8 cellular contexts compared by ENCODE assay signal in the genomic region with DNA sequence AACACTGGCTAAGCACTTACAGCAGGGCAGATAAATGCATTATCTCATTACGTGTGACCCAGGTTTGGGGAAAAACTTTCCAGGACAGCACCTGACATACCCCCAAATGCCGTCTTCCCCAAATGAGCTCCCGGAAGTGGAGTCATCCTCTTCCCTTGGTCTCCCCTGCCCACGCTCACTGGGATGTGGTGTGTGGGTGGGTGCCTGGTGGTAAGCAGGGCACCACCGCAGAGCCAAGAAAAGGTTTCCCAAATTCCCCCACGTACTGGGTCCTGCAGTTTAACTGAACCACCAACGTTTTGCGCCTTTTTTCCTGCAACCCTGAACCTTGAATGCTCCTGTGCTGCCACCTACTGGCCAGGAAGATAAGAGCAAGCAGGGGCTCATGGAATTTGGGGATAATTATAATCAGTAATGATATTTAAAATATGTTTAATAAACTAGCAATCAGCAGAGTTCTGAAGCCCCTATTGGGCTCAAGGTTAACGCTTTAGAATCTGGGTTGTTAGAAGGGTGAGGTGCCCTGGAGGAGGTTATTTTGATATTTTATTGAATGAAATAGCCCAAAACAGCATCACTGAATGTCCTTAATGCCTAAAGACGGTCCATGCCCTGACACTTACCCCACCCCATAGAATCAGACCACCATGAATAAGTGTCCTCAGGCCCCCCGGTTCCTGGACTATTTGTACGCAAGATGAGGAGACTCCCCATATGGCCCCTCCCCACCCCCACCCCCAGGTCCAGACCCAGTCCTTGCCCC. TPM values are rescaled to one million over a fixed set of nuclear protein-coding genes. Genes with fewer than 3 reads are reported as not detected.
DNase-seq lines count a peak whose midpoint lies in the region; ATAC-seq, FAIRE-seq and TF ChIP-seq lines count a peak whose summit lies in the region.

No MANE protein-coding gene starts in this region.

- H2BK120ac ChIP-seq in H1 (replicated peaks; ENCODE audit: low read depth, low read length), result no peak overlapping the region

- H3K79me1 ChIP-seq in H1 (ENCODE audit: low read depth, low read length), result no peaks in the 10 kb centered on the region

- TF ChIP-seq RAD21 in H1 (IDR thresholded peaks at IDR 0.05 in 1 of 2, conservative IDR thresholded peaks at IDR 0.05 in 1 of 2; ENCODE audit: low read depth in 2 of 2, low read length in 2 of 2), result peak; percentile 88 to 93

- 0 out of 2 replicates have a peak overlapping the region, but pooled peaks have one; percentile 25 for H3K18ac ChIP-seq in H1 (ENCODE audit: extremely low read depth, low read length)

- H3K4me3 ChIP-seq in H1 (ENCODE audit: extremely low read depth in 1 of 4, insufficient read depth in 2 of 4, low read depth in 3 of 4, low read length in 4 of 4), result no peak overlapping the region

- H3K4me1 ChIP-seq in H1 (replicated peaks in 1 of 4; ENCODE audit: control insufficient read depth in 3 of 4, insufficient read depth in 4 of 4, low read length in 3 of 4), result 0 out of 7 replicates have a peak, but pooled peaks cover 0 to 3% (median 0%) of the 10 kb centered on the region in 4 experiments

- POLR2A ChIA-PET in activated CD4-positive, alpha-beta memory T cell treated with anti-CD3 and anti-CD28 coated beads, Interleukin-2, amount 10 ng/mL, durations not matched to agents 7 days and 5 days (lab: Charles Lee), result no interaction called here
- POLR2A ChIA-PET in H1 (lab: Charles Lee; ENCODE audit: partially characterized antibody), result interaction anchor here (1.1 kb wide), 1 partner anchor 57 kb away, joined by 3 read pairs; no protein-coding TSS in a partner anchor

- TF ChIP-seq CTCF in GM20000 (IDR thresholded peaks at IDR 0.05; ENCODE audit: extremely low read depth, missing control alignments), result peak; percentile 95
- TF ChIP-seq CTCF in H1 (IDR thresholded peaks at IDR 0.05; ENCODE audit: control extremely low read depth in 1 of 3, insufficient read depth in 1 of 3, low read depth in 1 of 3, low read length in 3 of 3), result peak; percentile 49 to 91 (median 87)

- no peak overlapping the region for H3K23ac ChIP-seq in H1 (ENCODE audit: insufficient read length)

- H3K9me3 ChIP-seq in H1 (ENCODE audit: insufficient read depth in 2 of 2, low read depth in 1 of 2, low read length in 1 of 2), result no peaks in the 10 kb centered on the region

- no peak overlapping the region for H2AK5ac ChIP-seq in H1 (ENCODE audit: low read depth, low read length)

- peak; percentile 92 for FAIRE-seq in H1 (lab: Jason Lieb, UNC)

- H3K4ac ChIP-seq in H1 (replicated peaks; ENCODE audit: insufficient read length, low read depth, low read length), result no peak overlapping the region

- no peaks in the 10 kb centered on the region for H3K36me3 ChIP-seq in H1 (ENCODE audit: control insufficient read depth in 2 of 4, insufficient read depth in 4 of 4, low read length in 3 of 4)

- TF ChIP-seq POLR2A in H1 (IDR thresholded peaks at IDR 0.05; ENCODE audit: control extremely low read depth in 1 of 2, low read depth in 2 of 2, low read length in 2 of 2), result no peak

- no peak overlapping the region for H3K27ac ChIP-seq in H1 (ENCODE audit: low read depth, low read length)

- no peak overlapping the region for H3K4me3 Mint-ChIP-seq in activated CD4-positive, alpha-beta memory T cell treated with anti-CD3 and anti-CD28 coated beads, Interleukin-2, amount 10 ng/mL, durations not matched to agents 7 days and 5 days

- H3K9ac ChIP-seq in H1 (replicated peaks in 1 of 4; ENCODE audit: extremely low read depth in 1 of 4, low read depth in 3 of 4, low read length in 3 of 4), result no peak overlapping the region; a peak in 1 of 7 replicates

- H4K8ac ChIP-seq in H1 (ENCODE audit: extremely low read depth, insufficient read depth, low read length), result peak overlapping the region; percentile 87; the same call in 1 of the 2 replicates

- no peaks in the 10 kb centered on the region for H3K36me3 Mint-ChIP-seq in activated CD4-positive, alpha-beta memory T cell treated with anti-CD3 and anti-CD28 coated beads, Interleukin-2, amount 10 ng/mL, durations not matched to agents 7 days and 5 days (ENCODE audit: low read depth)

- H4K20me1 ChIP-seq in H1 (replicated peaks in 1 of 2; ENCODE audit: control insufficient read depth in 1 of 2, insufficient read depth in 2 of 2, low read length in 2 of 2), result peaks cover 0 to 2% of the 10 kb centered on the region in 2 experiments

- no peaks in the 10 kb centered on the region for H3K9me3 Mint-ChIP-seq in activated CD4-positive, alpha-beta memory T cell treated with anti-CD3 and anti-CD28 coated beads, Interleukin-2, amount 10 ng/mL, durations not matched to agents 7 days and 5 days

- no peak for ATAC-seq in GM19395 (IDR thresholded peaks at IDR 0.05; ENCODE audit: unreplicated experiment)

- CTCF ChIA-PET in activated CD4-positive, alpha-beta memory T cell treated with anti-CD3 and anti-CD28 coated beads, Interleukin-2, amount 10 ng/mL, durations not matched to agents 7 days and 5 days (lab: Charles Lee), result interaction anchor here (0.7 to 2.2 kb wide), 9 partner anchors 9 to 213 kb away, joined by 3 to 11 read pairs (median 4); no protein-coding TSS in a partner anchor
- CTCF ChIA-PET in H1 (lab: Charles Lee; ENCODE audit: partially characterized antibody), result interaction anchor here (0.6 to 8.1 kb wide), 44 partner anchors 8 to 216 kb away, joined by 3 to 137 read pairs (median 5); a partner anchor contains a TSS

- no peak overlapping the region for H3K14ac ChIP-seq in H1 (ENCODE audit: insufficient read length)

- TF ChIP-seq EP300 in H1 (IDR thresholded peaks at IDR 0.05; ENCODE audit: borderline replicate concordance in 1 of 2, low read depth in 2 of 2, low read length in 2 of 2), result no peak

- H3K27ac Mint-ChIP-seq in activated CD4-positive, alpha-beta memory T cell treated with anti-CD3 and anti-CD28 coated beads, Interleukin-2, amount 10 ng/mL, durations not matched to agents 7 days and 5 days, result no peak overlapping the region

- H4K5ac ChIP-seq in H1 (ENCODE audit: insufficient read length, low read depth, low read length), result no peak overlapping the region

- DNase-seq in AG08395 (ENCODE audit: low spot score) (peak; percentile 70), GM20000 (ENCODE audit: low spot score) (peak; percentile 73), NCI-H524 (lab: John Stamatoyannopoulos, UW) (peak; percentile 74 to 82), H1 (ENCODE audit: low read depth in 1 of 2, low spot score in 2 of 2) (peak; percentile 13 to 86), myocyte (ENCODE audit: low read depth) (peak; percentile 65)
- peak; percentile 57 for DNase-seq in activated CD4-positive, alpha-beta memory T cell treated with anti-CD3 and anti-CD28 coated beads, Interleukin-2, amount 10 ng/mL, durations not matched to agents 7 days and 5 days
- DNase-seq in stimulated activated naive CD4-positive, alpha-beta T cell (lab: John Stamatoyannopoulos, UW), result peak; percentile 5 to 52 (median 32)

- peaks cover 18% of the 10 kb centered on the region for H3K27me3 Mint-ChIP-seq in activated CD4-positive, alpha-beta memory T cell treated with anti-CD3 and anti-CD28 coated beads, Interleukin-2, amount 10 ng/mL, durations not matched to agents 7 days and 5 days

- H4K91ac ChIP-seq in H1 (replicated peaks; ENCODE audit: insufficient read length, low read length), result no peak overlapping the region

- H2BK15ac ChIP-seq in H1 (ENCODE audit: low read length), result no peak overlapping the region

- H3K79me2 ChIP-seq in H1 (ENCODE audit: control insufficient read depth in 1 of 2, insufficient read depth in 2 of 2, low read length in 2 of 2), result no peaks in the 10 kb centered on the region

- peak overlapping the region; percentile 85 for H2AFZ ChIP-seq in H1 (ENCODE audit: low read length)

- peak overlapping the region in 1 of 2 experiments; percentile 32; a peak in 2 of 4 replicates for H3K4me2 ChIP-seq in H1 (ENCODE audit: insufficient read depth in 1 of 2, low read depth in 2 of 2, low read length in 2 of 2)

- no peak overlapping the region for H2BK5ac ChIP-seq in H1 (ENCODE audit: low read depth, low read length)

- H2BK12ac ChIP-seq in H1 (ENCODE audit: low read depth, low read length), result no peak overlapping the region

- no peak overlapping the region for H3K56ac ChIP-seq in H1 (replicated peaks; ENCODE audit: insufficient read length, low read depth, low read length)

- 41% methylated on average over 11 of the region's 12 CpGs; no CpG with 5 or more reads in 1 of the 2 experiments for WGBS in H1 (ENCODE audit: extremely low coverage in 1 of 2, insufficient coverage in 1 of 2, insufficient read length in 1 of 2, insufficient replicate concordance in 2 of 2, low coverage in 1 of 2, low lambda C conversion rate in 2 of 2, missing lambda C conversion rate in 1 of 2), 2 experiments

- peaks cover 0 to 4% (median 0%) of the 10 kb centered on the region in 4 experiments; a peak in 2 of 7 replicates for H3K27me3 ChIP-seq in H1 (replicated peaks in 1 of 4; ENCODE audit: control insufficient read depth in 3 of 4, extremely low read depth in 1 of 4, insufficient read depth in 3 of 4, low read length in 3 of 4)

- no peaks in the 10 kb centered on the region for H3K4me1 Mint-ChIP-seq in activated CD4-positive, alpha-beta memory T cell treated with anti-CD3 and anti-CD28 coated beads, Interleukin-2, amount 10 ng/mL, durations not matched to agents 7 days and 5 days

- H2BK20ac ChIP-seq in H1 (ENCODE audit: low read length), result no peak overlapping the region

- H3K23me2 ChIP-seq in H1 (ENCODE audit: low read depth, low read length), result no peaks in the 10 kb centered on the region

RNA-seq across cellular contexts. Expression of a gene that starts 8.0 kb away (rescaled TPM):
- total RNA-seq in activated CD4-positive, alpha-beta memory T cell treated with anti-CD3 and anti-CD28 coated beads, Interleukin-2, amount 10 ng/mL, durations not matched to agents 7 days and 5 days, result not detected
- not detected in 2 replicates for total RNA-seq in H1 (2021; fragmentation: NEBNext Ultra II Directional; extraction: Animal tissue kit (Norgen Biotek cat#: 25700))
- not detected in 2 replicates for polyA plus RNA-seq in H1 (2011; rRNA removed)
- polyA plus RNA-seq in H1 (2011; cell fraction: cytosol; rRNA removed), result not detected
- not detected for polyA plus RNA-seq in H1 (2011; cell fraction: nucleus; rRNA removed)
- polyA plus RNA-seq in H1 (2012, experiment 1 of 2), result not detected in 4 replicates
- polyA plus RNA-seq in H1 (2012, experiment 2 of 2), result not detected
- not detected for polyA plus RNA-seq in H1 (2013, experiment 1 of 2)
- polyA plus RNA-seq in H1 (2013, experiment 2 of 2), result not detected
- not detected in 2 replicates for polyA minus RNA-seq in H1 (2011; rRNA and poly(A)+ RNA removed)
- polyA minus RNA-seq in H1 (2011; cell fraction: cytosol; rRNA and poly(A)+ RNA removed), result not detected
- not detected for polyA minus RNA-seq in H1 (2011; cell fraction: nucleus; rRNA and poly(A)+ RNA removed)
- total RNA-seq in myocyte, result not detected in 2 replicates
- not detected for polyA plus RNA-seq in myocyte (2012)

RNA-seq across cellular contexts. Expression of a gene that starts 41.6 kb away (rescaled TPM):
- total RNA-seq in activated CD4-positive, alpha-beta memory T cell treated with anti-CD3 and anti-CD28 coated beads, Interleukin-2, amount 10 ng/mL, durations not matched to agents 7 days and 5 days, result under 1 TPM; 0.15 to 0.70 TPM
- total RNA-seq in H1 (2021; fragmentation: NEBNext Ultra II Directional; extraction: Animal tissue kit (Norgen Biotek cat#: 25700)), result 1.7 and 2.4 TPM in 2 replicates
- 0.54 and 1.0 TPM in 2 replicates for polyA plus RNA-seq in H1 (2011; rRNA removed)
- polyA plus RNA-seq in H1 (2011; cell fraction: cytosol; rRNA removed), result 0.57 TPM
- polyA plus RNA-seq in H1 (2011; cell fraction: nucleus; rRNA removed), result 1.1 TPM
- 0.88 to 1.4 TPM (median 1.3 TPM) in 4 replicates for polyA plus RNA-seq in H1 (2012, experiment 1 of 2)
- polyA plus RNA-seq in H1 (2012, experiment 2 of 2), result 0.83 TPM
- 0.93 TPM for polyA plus RNA-seq in H1 (2013, experiment 1 of 2)
- 0.99 TPM for polyA plus RNA-seq in H1 (2013, experiment 2 of 2)
- polyA minus RNA-seq in H1 (2011; rRNA and poly(A)+ RNA removed), result 0.29 and 0.38 TPM in 2 replicates
- polyA minus RNA-seq in H1 (2011; cell fraction: cytosol; rRNA and poly(A)+ RNA removed), result 0.22 TPM
- polyA minus RNA-seq in H1 (2011; cell fraction: nucleus; rRNA and poly(A)+ RNA removed), result 0.60 TPM
- total RNA-seq in myocyte, result 0.05 TPM in 2 replicates
- 0.25 TPM for polyA plus RNA-seq in myocyte (2012)
